ENCODE assay signal across 1 cellular context in genomic region chr11:94742645-94743044, GRCh38.
TF ChIP-seq lines count a peak whose summit lies in the region.

No MANE protein-coding gene starts in this region.

TF ChIP-seq in K562, 482 proteins besides CTCF, POLR2A, EP300 and RAD21:
- TF ChIP-seq FOSL1 (tag; conservative IDR thresholded peaks at IDR 0.05), result peak; percentile 38; the same call in 1 of the 2 replicates
- no peak for TF ChIP-seq ZNF212 (CRISPR knock-in tag; IDR thresholded peaks at IDR 0.05)
- no peak for TF ChIP-seq ZSCAN29 (IDR thresholded peaks at IDR 0.05)
- TF ChIP-seq ZNF668 (CRISPR knock-in tag; IDR thresholded peaks at IDR 0.05), result no peak
- TF ChIP-seq NUFIP1 (IDR thresholded peaks at IDR 0.05; ENCODE audit: partially characterized antibody), result no peak
- no peak for TF ChIP-seq ZHX1 (conservative IDR thresholded peaks at IDR 0.05; ENCODE audit: low read length)
- 0 out of 4 replicates have a peak, but pooled peaks of 1 of the 2 experiments have one; percentile 20 for TF ChIP-seq ZNF639 (CRISPR knock-in tag; conservative IDR thresholded peaks at IDR 0.05 in 1 of 2, IDR thresholded peaks at IDR 0.05 in 1 of 2)
- TF ChIP-seq ZNF316 (IDR thresholded peaks at IDR 0.05), result no peak
- TF ChIP-seq LEF1 (IDR thresholded peaks at IDR 0.05), result no peak
- peak; percentile 23; the same call in 1 of the 2 replicates for TF ChIP-seq ZNF644 (tag; IDR thresholded peaks at IDR 0.05; ENCODE audit: low read depth)
- no peak for TF ChIP-seq CBX1 (IDR thresholded peaks at IDR 0.05; ENCODE audit: low read depth)
- TF ChIP-seq SMAD4 (CRISPR knock-in tag; conservative IDR thresholded peaks at IDR 0.05), result peak; percentile 25; the same call in 1 of the 2 replicates
- 0 out of 2 replicates have a peak, but pooled peaks have one; percentile 51 for TF ChIP-seq ELF2 (CRISPR knock-in tag; IDR thresholded peaks at IDR 0.05)
- TF ChIP-seq RNF219 (CRISPR knock-in tag; IDR thresholded peaks at IDR 0.05), result no peak
- TF ChIP-seq KDM5B (IDR thresholded peaks at IDR 0.05; ENCODE audit: insufficient replicate concordance, low read depth, low read length), result no peak
- peak; percentile 11; the same call in 1 of the 2 replicates for TF ChIP-seq JUND (IDR thresholded peaks at IDR 0.05; ENCODE audit: borderline replicate concordance, low read depth, low read length)
- TF ChIP-seq JUND (tag; IDR thresholded peaks at IDR 0.05; ENCODE audit: borderline replicate concordance, low read depth, low read length), result peak; percentile 19; the same call in 1 of the 3 replicates
- peak; percentile 83 for TF ChIP-seq ELF1 (tag; IDR thresholded peaks at IDR 0.05)
- no peak for TF ChIP-seq PYGO2 (tag; IDR thresholded peaks at IDR 0.05)
- no peak for TF ChIP-seq NR2C2 (CRISPR knock-in tag; IDR thresholded peaks at IDR 0.05)
- TF ChIP-seq NR2C2 (tag; IDR thresholded peaks at IDR 0.05), result peak; percentile 30; the same call in 1 of the 2 replicates
